ENCODE assay signal across 1 cellular context in genomic region chr18:9869713-9870430, GRCh38.
A peak's percentile ranks its signal among the peaks of the same experiment; 100 is the strongest.
TF ChIP-seq lines count a peak whose summit lies in the region.

No MANE protein-coding gene starts in this region.

TF ChIP-seq in HepG2, 621 proteins besides CTCF, POLR2A, EP300 and RAD21 (continued from another document and continues in another):
- TF ChIP-seq ZNF646 (CRISPR knock-in tag; IDR thresholded peaks at IDR 0.05), result no peak
- TF ChIP-seq SP5 (CRISPR knock-in tag; IDR thresholded peaks at IDR 0.05; ENCODE audit: borderline replicate concordance, low read depth), result 0 out of 2 replicates have a peak, but pooled peaks have one; percentile 11
- no peak for TF ChIP-seq ZFY (CRISPR knock-in tag; IDR thresholded peaks at IDR 0.05)
- TF ChIP-seq SRSF4 (IDR thresholded peaks at IDR 0.05; ENCODE audit: low read depth, low read length, poor library complexity, severe bottlenecking), result no peak
- peak; percentile 93 for TF ChIP-seq GFI1 (CRISPR knock-in tag; IDR thresholded peaks at IDR 0.05; ENCODE audit: borderline replicate concordance)
- TF ChIP-seq ZBTB39 (CRISPR knock-in tag; IDR thresholded peaks at IDR 0.05), result no peak
- TF ChIP-seq RBFOX2 (IDR thresholded peaks at IDR 0.05; ENCODE audit: low read depth, low read length), result no peak
- no peak for TF ChIP-seq MXD3 (CRISPR knock-in tag; IDR thresholded peaks at IDR 0.05)
- TF ChIP-seq ZFP82 (CRISPR knock-in tag; IDR thresholded peaks at IDR 0.05; ENCODE audit: borderline replicate concordance), result no peak
- no peak for TF ChIP-seq ZNF780A (CRISPR knock-in tag; IDR thresholded peaks at IDR 0.05)
- TF ChIP-seq ZMYM2 (CRISPR knock-in tag; IDR thresholded peaks at IDR 0.05), result no peak
- no peak for TF ChIP-seq ZNF777 (CRISPR knock-in tag; IDR thresholded peaks at IDR 0.05)
- no peak for TF ChIP-seq KLF6 (CRISPR knock-in tag; IDR thresholded peaks at IDR 0.05)
- peak; percentile 91 for TF ChIP-seq ZFP91 (CRISPR knock-in tag; IDR thresholded peaks at IDR 0.05; ENCODE audit: borderline replicate concordance)
- no peak for TF ChIP-seq TFAP4 (IDR thresholded peaks at IDR 0.05; ENCODE audit: borderline replicate concordance, low read depth)
- TF ChIP-seq FOXK1 (CRISPR knock-in tag; IDR thresholded peaks at IDR 0.05; ENCODE audit: borderline replicate concordance, low read depth), result peak; percentile 76; the same call in 1 of the 2 replicates
- TF ChIP-seq CREM (IDR thresholded peaks at IDR 0.05), result peak; percentile 75
- TF ChIP-seq CREM (CRISPR knock-in tag; IDR thresholded peaks at IDR 0.05), result no peak
- no peak for TF ChIP-seq HMGA1 (CRISPR knock-in tag; conservative IDR thresholded peaks at IDR 0.05)
- no peak for TF ChIP-seq HNRNPLL (IDR thresholded peaks at IDR 0.05; ENCODE audit: low read depth, low read length, poor library complexity, severe bottlenecking)
- TF ChIP-seq KAT2B (IDR thresholded peaks at IDR 0.05; ENCODE audit: borderline replicate concordance, low read depth, low read length), result no peak
- peak; percentile 45; the same call in 1 of the 2 replicates for TF ChIP-seq ZBTB20 (CRISPR knock-in tag; IDR thresholded peaks at IDR 0.05; ENCODE audit: borderline replicate concordance, low read depth)
- no peak for TF ChIP-seq CREB1 (IDR thresholded peaks at IDR 0.05)
- peak; percentile 71 for TF ChIP-seq CREB1 (CRISPR knock-in tag; IDR thresholded peaks at IDR 0.05)
- TF ChIP-seq FOXP4 (CRISPR knock-in tag; IDR thresholded peaks at IDR 0.05), result peak; percentile 69
- TF ChIP-seq MAX (IDR thresholded peaks at IDR 0.05), result no peak
- 0 out of 2 replicates have a peak, but pooled peaks have one; percentile 34 for TF ChIP-seq ZNF543 (CRISPR knock-in tag; IDR thresholded peaks at IDR 0.05)
- no peak for TF ChIP-seq BORCS8-MEF2B (CRISPR knock-in tag; IDR thresholded peaks at IDR 0.05)
- 0 out of 2 replicates have a peak, but pooled peaks have one; percentile 38 for TF ChIP-seq ZSCAN29 (CRISPR knock-in tag; conservative IDR thresholded peaks at IDR 0.05)
- no peak for TF ChIP-seq ZNF782 (CRISPR knock-in tag; IDR thresholded peaks at IDR 0.05; ENCODE audit: borderline replicate concordance)
- 0 out of 2 replicates have a peak, but pooled peaks have one; percentile 45 for TF ChIP-seq PRDM10 (CRISPR knock-in tag; IDR thresholded peaks at IDR 0.05; ENCODE audit: low read depth)
- no peak for TF ChIP-seq GABPA (IDR thresholded peaks at IDR 0.05; ENCODE audit: low read depth, low read length)
- TF ChIP-seq GABPA (CRISPR knock-in tag; IDR thresholded peaks at IDR 0.05; ENCODE audit: low read depth), result peak; percentile 29; the same call in 1 of the 2 replicates
- TF ChIP-seq ZNF816 (CRISPR knock-in tag; IDR thresholded peaks at IDR 0.05; ENCODE audit: borderline replicate concordance), result no peak
- peak; percentile 63 for TF ChIP-seq ZBTB33 (CRISPR knock-in tag; IDR thresholded peaks at IDR 0.05)
- no peak for TF ChIP-seq ZNF549 (CRISPR knock-in tag; IDR thresholded peaks at IDR 0.05)
- TF ChIP-seq ZMYM4 (CRISPR knock-in tag; IDR thresholded peaks at IDR 0.05), result peak; percentile 66
- TF ChIP-seq MTA3 (CRISPR knock-in tag; IDR thresholded peaks at IDR 0.05), result no peak
- no peak for TF ChIP-seq ZNF496 (CRISPR knock-in tag; IDR thresholded peaks at IDR 0.05; ENCODE audit: insufficient replicate concordance)
